8 cellular contexts compared by ENCODE assay signal in the genomic region with DNA sequence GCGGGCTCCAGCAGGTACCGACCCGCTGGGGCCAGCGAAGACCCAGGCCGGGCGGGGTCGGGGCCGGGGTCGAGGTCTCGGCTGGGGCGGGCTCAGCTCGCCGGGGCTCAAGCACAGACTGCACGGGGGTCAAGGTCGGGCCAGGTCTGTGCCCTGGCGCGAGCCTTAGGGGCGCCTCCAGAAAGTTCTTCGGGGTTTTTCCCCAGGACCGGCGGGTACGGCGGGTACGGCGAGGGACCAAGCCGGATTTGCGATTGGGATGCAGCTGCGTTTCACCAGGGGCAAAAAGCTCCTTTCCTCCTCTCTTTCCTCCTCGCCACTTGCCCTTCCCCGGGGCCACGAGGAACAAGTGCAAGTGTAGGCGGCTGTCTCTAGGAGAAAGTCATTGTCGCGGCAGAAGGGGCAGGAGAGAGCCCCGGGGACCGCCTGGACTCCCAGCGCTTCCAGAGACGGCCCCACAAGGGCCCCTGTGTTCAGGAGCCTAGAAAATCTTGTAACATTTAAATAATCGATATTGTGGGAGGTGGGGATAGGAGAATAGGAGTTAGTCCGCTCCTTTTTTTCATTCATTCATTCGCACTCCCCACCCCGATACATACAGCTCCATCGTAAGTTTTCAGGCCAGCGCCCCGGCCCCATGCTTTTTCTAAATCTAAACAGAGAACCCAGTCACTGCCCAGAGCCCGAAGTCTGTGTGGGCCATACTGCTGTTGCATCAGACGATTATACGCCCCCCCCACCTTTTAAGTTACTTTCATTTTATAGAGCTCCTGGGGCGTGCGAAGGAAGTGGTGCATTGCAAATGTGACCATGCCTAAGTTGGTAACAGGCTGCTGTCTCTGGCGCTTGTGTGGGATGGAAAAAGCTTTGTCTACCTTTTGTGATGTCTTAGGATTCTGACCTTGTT. TPM values are rescaled to one million over a fixed set of nuclear protein-coding genes. Genes with fewer than 3 reads are reported as not detected.
A peak's percentile ranks its signal among the peaks of the same experiment; 100 is the strongest.
DNase-seq lines count a peak whose midpoint lies in the region; ATAC-seq and TF ChIP-seq lines count a peak whose summit lies in the region.

No MANE protein-coding gene starts in this region.

- H3K4me3 ChIP-seq in LNCaP clone FGC (ENCODE audit: low read depth, low read length) (peak overlapping the region; percentile 76), SJSA1 (peak overlapping the region; percentile 68), right cardiac atrium (ENCODE audit: low read length) (peak overlapping the region; percentile 71), skeletal muscle cell (ENCODE audit: low read depth, low read length) (peak overlapping the region; percentile 86)

- intact Hi-C loops in right cardiac atrium (cut with DNase I), result no loop called here

- DNase-seq in EL, result peak; percentile 84
- DNase-seq in LNCaP clone FGC (ENCODE audit: low read depth), result no peak
- DNase-seq in SJSA1 (ENCODE audit: low read depth in 1 of 2, low spot score in 2 of 2), result peak; percentile 67 to 79
- DNase-seq in activated naive CD4-positive, alpha-beta T cell treated with anti-CD3 and anti-CD28 coated beads, Interleukin-2, amount 50 U/mL, for 16 hours, result peak; percentile 71
- DNase-seq in right cardiac atrium, result peak in 1 of 3 donors; percentile 50
- DNase-seq in skeletal muscle cell (ENCODE audit: low read depth), result no peak
- no peak for DNase-seq in middle frontal gyrus (ENCODE audit: extremely low spot score, low spot score)

- WGBS in right cardiac atrium, result 2% methylated on average over 51 of the region's 51 CpGs

- no peak for TF ChIP-seq CTCF in LNCaP clone FGC (IDR thresholded peaks at IDR 0.05; ENCODE audit: control insufficient read depth, extremely low read depth, insufficient read depth)

- ATAC-seq in GM21737 (IDR thresholded peaks at IDR 0.05; ENCODE audit: unreplicated experiment) (peak; percentile 29), right cardiac atrium (peak; percentile 8 to 33)

- no peaks in the 10 kb centered on the region for H3K27me3 ChIP-seq in SJSA1 (replicated peaks)
- H3K27me3 ChIP-seq in right cardiac atrium (ENCODE audit: control insufficient read depth, insufficient read depth), result no peaks in the 10 kb centered on the region

- H3K27ac ChIP-seq in SJSA1 (peak overlapping the region; percentile 95), right cardiac atrium (ENCODE audit: low read length) (no peak overlapping the region)

- H3K36me3 ChIP-seq in SJSA1, result peaks cover 25% of the 10 kb centered on the region

- H3K9me3 ChIP-seq in SJSA1 (replicated peaks), result no peaks in the 10 kb centered on the region
- H3K9me3 ChIP-seq in right cardiac atrium (ENCODE audit: control insufficient read depth, low read length), result no peaks in the 10 kb centered on the region

- H3K4me1 ChIP-seq in SJSA1 (replicated peaks) (peaks cover 34% of the 10 kb centered on the region), right cardiac atrium (ENCODE audit: control insufficient read depth, insufficient read depth, low read length) (no peaks in the 10 kb centered on the region)

RNA-seq across cellular contexts. Expression of gene PMAIP1, which starts 0.7 kb away (rescaled TPM):
- total RNA-seq in SJSA1 (2014; rRNA removed; shearing (Covaris generic)), result 24.2 and 31.7 TPM in 2 replicates
- under 1 TPM in 2 of 4 donors, not detected in 2; 0.22 to 0.24 TPM for total RNA-seq in right cardiac atrium
- polyA plus RNA-seq in right cardiac atrium, result 0.18 TPM

Comparison
In these comparisons a context has a peak if more than half of its experiments do, and no peak if none do; other contexts are left out.
1. DNase-seq: peak in EL (single experiment), SJSA1 (2 of 2) and activated naive CD4-positive, alpha-beta T cell treated with anti-CD3 and anti-CD28 coated beads, Interleukin-2, amount 50 U/mL, for 16 hours (single experiment); none in LNCaP clone FGC (single experiment), skeletal muscle cell (single experiment) and middle frontal gyrus (single experiment).
2. RNA of gene PMAIP1, which starts 0.7 kb away (total RNA-seq): 24.2 to 31.7 TPM in SJSA1; 0.22 to 0.24 TPM in right cardiac atrium; every median in the first group is over 10 times any median in the second.
3. Peak in every context shown above with its lines, with median percentiles within 50 percentile points of each other: H3K4me3 ChIP-seq.